8 cellular contexts compared by ENCODE assay signal in genomic region chr7:1065263-1066260, GRCh38. TPM values are rescaled to one million over a fixed set of nuclear protein-coding genes. Genes with fewer than 3 reads are reported as not detected.
DNase-seq lines count a peak whose midpoint lies in the region; ATAC-seq, FAIRE-seq and TF ChIP-seq lines count a peak whose summit lies in the region.

No MANE protein-coding gene starts in this region.

- peak overlapping the region; percentile 25 for H3K4me2 ChIP-seq in fibroblast of lung (ENCODE audit: extremely low read depth, insufficient read depth, low read length)

- H3K36me3 ChIP-seq in Peyer's patch (no peaks in the 10 kb centered on the region), fibroblast of lung (ENCODE audit: control insufficient read depth, insufficient read depth, low read length) (no peaks in the 10 kb centered on the region)

- H3K36me3 Mint-ChIP-seq in activated T-cell treated with anti-CD3 and anti-CD28 coated beads, Interleukin-2, amount 50 U/mL, for 72 hours (ENCODE audit: insufficient read depth in 2 of 2) = peaks cover 0 to 2% of the 10 kb centered on the region in 2 donors
- peaks cover 7% of the 10 kb centered on the region for H3K36me3 Mint-ChIP-seq in nephron progenitor cell (ENCODE audit: low read depth)
- no peaks in the 10 kb centered on the region for H3K36me3 Mint-ChIP-seq in stimulated activated naive CD8-positive, alpha-beta T cell treated with anti-CD3 and anti-CD28 coated beads, Interleukin-15, Interleukin-2, amounts not matched to agents 100 ng/mL and 50 ng/mL, for 24 hours (ENCODE audit: low read depth)

- H3K27ac ChIP-seq in Peyer's patch (no peak overlapping the region), fibroblast of lung (ENCODE audit: insufficient read depth, low read length) (no peak overlapping the region)

- no peaks in the 10 kb centered on the region for H3K79me2 ChIP-seq in fibroblast of lung (ENCODE audit: control insufficient read depth, insufficient read depth, low read length)

- TF ChIP-seq CTCF in Peyer's patch (IDR thresholded peaks at IDR 0.05) = peak; percentile 90 to 98 (median 96)
- TF ChIP-seq CTCF in fibroblast of lung (conservative IDR thresholded peaks at IDR 0.05 in 1 of 2, IDR thresholded peaks at IDR 0.05 in 1 of 2; ENCODE audit: low read depth in 1 of 2, low read length in 2 of 2) = peak; percentile 73 to 83
- peak; percentile 85 for TF ChIP-seq CTCF in nephron progenitor cell (IDR thresholded peaks at IDR 0.05)

- peaks cover 8% of the 10 kb centered on the region for H3K4me1 Mint-ChIP-seq in activated T-cell treated with anti-CD3 and anti-CD28 coated beads, Interleukin-2, amount 50 U/mL, for 72 hours (ENCODE audit: low read depth)
- peaks cover 46% of the 10 kb centered on the region for H3K4me1 Mint-ChIP-seq in nephron progenitor cell
- H3K4me1 Mint-ChIP-seq in stimulated activated naive CD8-positive, alpha-beta T cell treated with anti-CD3 and anti-CD28 coated beads, Interleukin-15, Interleukin-2, amounts not matched to agents 100 ng/mL and 50 ng/mL, for 24 hours (ENCODE audit: low read depth) = peaks cover 18% of the 10 kb centered on the region

- DNase-seq in ACHN (peak; percentile 84), GM18507 (ENCODE audit: extremely low spot score, insufficient read length, low read depth) (peak; percentile 90), Peyer's patch (peak; percentile 82 to 94 (median 89)), fibroblast of lung (ENCODE audit: low read depth in 2 of 2) (peak; percentile 53 to 71), nephron progenitor cell (peak; percentile 88)
- DNase-seq in activated T-cell treated with anti-CD3 and anti-CD28 coated beads, Interleukin-2, amount 50 U/mL, for 72 hours = peak; percentile 85

- FAIRE-seq in GM18507 (lab: Jason Lieb, UNC) = peak; percentile 87

- in situ Hi-C loops in ACHN (cut with HindIII; ENCODE audit: low pct_ligation_motif_present, low pct_unique_long_range_greater_than_20kb, low sequenced_read_pairs) = no loop called here

- H3K9me3 Mint-ChIP-seq in activated T-cell treated with anti-CD3 and anti-CD28 coated beads, Interleukin-2, amount 50 U/mL, for 72 hours = peaks cover under 1 to 2% of the 10 kb centered on the region in 2 donors
- peaks cover 9% of the 10 kb centered on the region for H3K9me3 Mint-ChIP-seq in nephron progenitor cell
- H3K9me3 Mint-ChIP-seq in stimulated activated naive CD8-positive, alpha-beta T cell treated with anti-CD3 and anti-CD28 coated beads, Interleukin-15, Interleukin-2, amounts not matched to agents 100 ng/mL and 50 ng/mL, for 24 hours = no peaks in the 10 kb centered on the region

- H3K9me3 ChIP-seq in Peyer's patch (no peaks in the 10 kb centered on the region), fibroblast of lung (ENCODE audit: control insufficient read depth, insufficient read depth, low read depth, low read length) (peaks cover 2% of the 10 kb centered on the region)

- H3K9ac ChIP-seq in fibroblast of lung (ENCODE audit: insufficient read depth, low read length) = no peak overlapping the region

- H3K4me1 ChIP-seq in Peyer's patch = peaks cover 0 to 13% (median 5%) of the 10 kb centered on the region in 4 donors
- H3K4me1 ChIP-seq in fibroblast of lung (ENCODE audit: control insufficient read depth, extremely low read depth, insufficient read depth, low read length) = no peaks in the 10 kb centered on the region

- no peaks in the 10 kb centered on the region for H4K20me1 ChIP-seq in fibroblast of lung (ENCODE audit: control insufficient read depth, extremely low read depth, insufficient read depth, low read length)

- H3K4me3 ChIP-seq in Peyer's patch (peak overlapping the region in 3 of 4 donors; percentile 7 to 34 (median 31)), fibroblast of lung (replicated peaks in 1 of 4; ENCODE audit: control extremely low read depth in 1 of 4, insufficient read depth in 1 of 4, low read depth in 3 of 4, low read length in 4 of 4) (no peak overlapping the region)

- no peak overlapping the region for H2AFZ ChIP-seq in fibroblast of lung (ENCODE audit: low read length)

- H3K27me3 ChIP-seq in Peyer's patch (no peaks in the 10 kb centered on the region), fibroblast of lung (ENCODE audit: control insufficient read depth, insufficient read depth, low read length) (no peaks in the 10 kb centered on the region)

- peak overlapping the region; percentile 46 to 55 for H3K4me3 Mint-ChIP-seq in activated T-cell treated with anti-CD3 and anti-CD28 coated beads, Interleukin-2, amount 50 U/mL, for 72 hours
- no peak overlapping the region for H3K4me3 Mint-ChIP-seq in nephron progenitor cell
- peak overlapping the region; percentile 45 for H3K4me3 Mint-ChIP-seq in stimulated activated naive CD8-positive, alpha-beta T cell treated with anti-CD3 and anti-CD28 coated beads, Interleukin-15, Interleukin-2, amounts not matched to agents 100 ng/mL and 50 ng/mL, for 24 hours

- no peaks in the 10 kb centered on the region for H3K27me3 Mint-ChIP-seq in activated T-cell treated with anti-CD3 and anti-CD28 coated beads, Interleukin-2, amount 50 U/mL, for 72 hours (ENCODE audit: low read depth)
- H3K27me3 Mint-ChIP-seq in nephron progenitor cell (ENCODE audit: low read depth, poor library complexity) = peaks cover 7% of the 10 kb centered on the region
- H3K27me3 Mint-ChIP-seq in stimulated activated naive CD8-positive, alpha-beta T cell treated with anti-CD3 and anti-CD28 coated beads, Interleukin-15, Interleukin-2, amounts not matched to agents 100 ng/mL and 50 ng/mL, for 24 hours = no peaks in the 10 kb centered on the region

- no peak for TF ChIP-seq POLR2A in Peyer's patch (IDR thresholded peaks at IDR 0.05)

- peak; percentile 55 for ATAC-seq in HG03457 (IDR thresholded peaks at IDR 0.05; ENCODE audit: unreplicated experiment)
- peak; percentile 95 to 98 for ATAC-seq in activated T-cell treated with anti-CD3 and anti-CD28 coated beads, Interleukin-2, amount 50 U/mL, for 72 hours (replicated peaks in 1 of 2)

- H3K27ac Mint-ChIP-seq in activated T-cell treated with anti-CD3 and anti-CD28 coated beads, Interleukin-2, amount 50 U/mL, for 72 hours = no peak overlapping the region
- no peak overlapping the region for H3K27ac Mint-ChIP-seq in nephron progenitor cell
- H3K27ac Mint-ChIP-seq in stimulated activated naive CD8-positive, alpha-beta T cell treated with anti-CD3 and anti-CD28 coated beads, Interleukin-15, Interleukin-2, amounts not matched to agents 100 ng/mL and 50 ng/mL, for 24 hours = no peak overlapping the region

RNA-seq across cellular contexts. Expression of gene GPR146, which starts 21.2 kb away (rescaled TPM):
- total RNA-seq in Peyer's patch (10 to 100 TPM in 1 of 4 donors, 1 to 10 TPM in 3; 1.4 to 13.2 (median 4.4) TPM), fibroblast of lung (3.1 and 3.3 TPM in 2 replicates)
- 1 to 10 TPM in 1 of 2 donors, under 1 TPM in 1; 0.91 to 2.7 TPM for total RNA-seq in activated T-cell treated with anti-CD3 and anti-CD28 coated beads, Interleukin-2, amount 50 U/mL, for 72 hours
- polyA plus RNA-seq in fibroblast of lung = 0.30 and 2.2 TPM in 2 replicates
- 0.27 and 0.87 TPM in 2 replicates for polyA plus RNA-seq in fibroblast of lung (2012)
- 0.44 and 18.7 TPM in 2 replicates for polyA minus RNA-seq in fibroblast of lung (ENCODE audit: low replicate concordance)

RNA-seq across cellular contexts. Expression of gene GPER1, which starts 22.4 kb away (rescaled TPM):
- total RNA-seq in Peyer's patch = 1 to 10 TPM in 3 of 4 donors, under 1 TPM in 1; 0.53 to 8.3 (median 2.1) TPM
- under 1 TPM; 0.24 to 0.56 TPM for total RNA-seq in activated T-cell treated with anti-CD3 and anti-CD28 coated beads, Interleukin-2, amount 50 U/mL, for 72 hours
- total RNA-seq in fibroblast of lung = 1.5 and 2.3 TPM in 2 replicates
- polyA plus RNA-seq in fibroblast of lung = 2.0 and 2.4 TPM in 2 replicates
- 2.2 and 2.9 TPM in 2 replicates for polyA plus RNA-seq in fibroblast of lung (2012)
- polyA minus RNA-seq in fibroblast of lung (ENCODE audit: low replicate concordance) = 3.5 TPM in 2 replicates

Comparison
In these comparisons a context has a peak if more than half of its experiments do, and no peak if none do; other contexts are left out.
1. H3K4me3 ChIP-seq: peak in Peyer's patch (3 of 4); none in fibroblast of lung (0 of 4).
2. Peak in every context shown above with its lines, with median percentiles within 50 percentile points of each other: DNase-seq and CTCF ChIP-seq.